1 cellular context compared by ENCODE assay signal in genomic region chr20:25229486-25230176, GRCh38.
TF ChIP-seq lines count a peak whose summit lies in the region.

No MANE protein-coding gene starts in this region.

TF ChIP-seq in IMR-90, 13 proteins besides CTCF, POLR2A, EP300 and RAD21:
- TF ChIP-seq ELK1 (IDR thresholded peaks at IDR 0.05; ENCODE audit: borderline replicate concordance, low read depth, low read length) = no peak
- TF ChIP-seq MAFK (IDR thresholded peaks at IDR 0.05; ENCODE audit: low read depth, low read length) = no peak
- TF ChIP-seq NFE2L2 (IDR thresholded peaks at IDR 0.05; ENCODE audit: low read depth, low read length) = no peak
- TF ChIP-seq BHLHE40 (IDR thresholded peaks at IDR 0.05; ENCODE audit: low read depth, low read length) = no peak
- no peak for TF ChIP-seq RFX5 (IDR thresholded peaks at IDR 0.05; ENCODE audit: low read depth, low read length)
- no peak for TF ChIP-seq CEBPB (IDR thresholded peaks at IDR 0.05; ENCODE audit: low read depth, low read length)
- no peak for TF ChIP-seq MAZ (IDR thresholded peaks at IDR 0.05; ENCODE audit: borderline replicate concordance, low read depth, low read length)
- TF ChIP-seq FOS (IDR thresholded peaks at IDR 0.05; ENCODE audit: low read depth, low read length) = no peak
- TF ChIP-seq MXI1 (IDR thresholded peaks at IDR 0.05; ENCODE audit: borderline replicate concordance, low read depth, low read length) = no peak
- TF ChIP-seq USF2 (IDR thresholded peaks at IDR 0.05; ENCODE audit: low read depth, low read length) = no peak
- TF ChIP-seq RCOR1 (IDR thresholded peaks at IDR 0.05; ENCODE audit: insufficient replicate concordance, low read length) = no peak
